ENCODE assay signal across 12 cellular contexts in the genomic region with DNA sequence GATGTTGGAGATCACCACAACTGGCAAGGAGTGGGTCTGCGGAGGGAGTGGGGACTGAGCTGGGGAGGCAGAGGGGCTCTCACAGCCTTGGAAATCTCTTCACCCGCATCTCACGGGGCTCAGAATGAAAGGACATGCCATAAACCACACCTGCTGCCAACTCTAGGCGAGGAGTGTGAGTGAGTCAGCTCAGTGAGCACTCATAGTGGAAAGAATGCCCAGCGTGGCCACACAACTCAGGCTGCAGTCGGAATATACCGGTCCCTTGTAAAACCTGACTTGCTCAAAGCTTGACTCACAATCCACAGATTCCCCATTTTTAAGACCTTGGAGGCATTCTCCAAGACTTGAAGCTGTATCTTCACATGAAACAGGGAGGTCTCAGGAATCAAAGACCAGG. TPM values are rescaled to one million over a fixed set of nuclear protein-coding genes. Genes with fewer than 3 reads are reported as not detected.
A peak's percentile ranks its signal among the peaks of the same experiment; 100 is the strongest.
DNase-seq lines count a peak whose midpoint lies in the region; ATAC-seq and TF ChIP-seq lines count a peak whose summit lies in the region.
"Had no signal": no experiment of that assay in that cellular context is flagged by ENCODE, and none has a peak within 500 bp of the region (broad histone marks: within the 10 kb centered on the region; RNA-seq: fewer than 3 reads in every experiment).

No MANE protein-coding gene starts in this region.

- H3K27ac Mint-ChIP-seq in activated T-helper 17 cell treated with anti-CD3 and anti-CD28 coated beads, Interleukin-2, amount 50 U/mL, for 72 hours = no peak overlapping the region
- H3K27ac Mint-ChIP-seq in stimulated activated naive CD8-positive, alpha-beta T cell treated with anti-CD3 and anti-CD28 coated beads, Interleukin-15, Interleukin-2, amounts not matched to agents 100 ng/mL and 50 ng/mL, for 24 hours = peak overlapping the region; percentile 63

- peaks cover 22% of the 10 kb centered on the region for H3K4me1 Mint-ChIP-seq in activated T-helper 17 cell treated with anti-CD3 and anti-CD28 coated beads, Interleukin-2, amount 50 U/mL, for 72 hours
- peaks cover 40% of the 10 kb centered on the region for H3K4me1 Mint-ChIP-seq in stimulated activated naive CD8-positive, alpha-beta T cell treated with anti-CD3 and anti-CD28 coated beads, Interleukin-15, Interleukin-2, amounts not matched to agents 100 ng/mL and 50 ng/mL, for 24 hours (ENCODE audit: low read depth)

- no peaks in the 10 kb centered on the region for H3K9me3 Mint-ChIP-seq in activated T-helper 17 cell treated with anti-CD3 and anti-CD28 coated beads, Interleukin-2, amount 50 U/mL, for 72 hours
- H3K9me3 Mint-ChIP-seq in stimulated activated naive CD8-positive, alpha-beta T cell treated with anti-CD3 and anti-CD28 coated beads, Interleukin-15, Interleukin-2, amounts not matched to agents 100 ng/mL and 50 ng/mL, for 24 hours = no peaks in the 10 kb centered on the region

- TF ChIP-seq CTCF in foreskin fibroblast (IDR thresholded peaks at IDR 0.05; ENCODE audit: low read depth, low read length) = no peak

- H3K27me3 Mint-ChIP-seq in activated T-helper 17 cell treated with anti-CD3 and anti-CD28 coated beads, Interleukin-2, amount 50 U/mL, for 72 hours = no peaks in the 10 kb centered on the region
- H3K27me3 Mint-ChIP-seq in stimulated activated naive CD8-positive, alpha-beta T cell treated with anti-CD3 and anti-CD28 coated beads, Interleukin-15, Interleukin-2, amounts not matched to agents 100 ng/mL and 50 ng/mL, for 24 hours = no peaks in the 10 kb centered on the region

- no peak overlapping the region for H3K4me3 ChIP-seq in foreskin fibroblast (ENCODE audit: low read depth in 1 of 2, low read length in 2 of 2)
- H3K4me3 ChIP-seq: GM12878 had no signal

- peaks cover 95% of the 10 kb centered on the region for H3K36me3 Mint-ChIP-seq in activated T-helper 17 cell treated with anti-CD3 and anti-CD28 coated beads, Interleukin-2, amount 50 U/mL, for 72 hours (ENCODE audit: low read depth)
- peaks cover 73% of the 10 kb centered on the region for H3K36me3 Mint-ChIP-seq in stimulated activated naive CD8-positive, alpha-beta T cell treated with anti-CD3 and anti-CD28 coated beads, Interleukin-15, Interleukin-2, amounts not matched to agents 100 ng/mL and 50 ng/mL, for 24 hours (ENCODE audit: low read depth)

- ATAC-seq in activated T-helper 17 cell treated with anti-CD3 and anti-CD28 coated beads, Interleukin-2, amount 50 U/mL, for 72 hours (replicated peaks) = peak; percentile 40
- ATAC-seq in HG02571 (IDR thresholded peaks at IDR 0.05; ENCODE audit: unreplicated experiment) = no peak
- ATAC-seq in HG03565 (IDR thresholded peaks at IDR 0.05; ENCODE audit: unreplicated experiment) = no peak
- ATAC-seq in HG03095 (IDR thresholded peaks at IDR 0.05; ENCODE audit: unreplicated experiment) = no peak
- no peak for ATAC-seq in HG03469 (IDR thresholded peaks at IDR 0.05; ENCODE audit: unreplicated experiment)
- ATAC-seq: GM12878 had no signal

- H3K4me3 Mint-ChIP-seq in activated T-helper 17 cell treated with anti-CD3 and anti-CD28 coated beads, Interleukin-2, amount 50 U/mL, for 72 hours = no peak overlapping the region
- no peak overlapping the region for H3K4me3 Mint-ChIP-seq in stimulated activated naive CD8-positive, alpha-beta T cell treated with anti-CD3 and anti-CD28 coated beads, Interleukin-15, Interleukin-2, amounts not matched to agents 100 ng/mL and 50 ng/mL, for 24 hours

- DNase-seq in HPDE6-E6E7 (ENCODE audit: extremely low spot score) (peak; percentile 82), foreskin fibroblast (peak; percentile 74 to 85)
- DNase-seq: activated naive CD4-positive, alpha-beta T cell treated with Interleukin-2 at 50 U/mL for 16 hours; NCI-H1105 treated with DMSO at 0.1 percent for 48 hours; stimulated activated CD4-positive, alpha-beta T cell treated with anti-CD3 and anti-CD28 coated beads, Interleukin-2, amount 100 ng/mL, for 24 hours had no signal

RNA-seq across cellular contexts. Expression of a gene that starts 36.7 kb away (rescaled TPM):
- total RNA-seq in activated T-helper 17 cell treated with anti-CD3 and anti-CD28 coated beads, Interleukin-2, amount 50 U/mL, for 72 hours = 100 to 1,000 TPM; 133 to 305 TPM

RNA-seq across cellular contexts. Expression of a gene that starts 48.8 kb away (rescaled TPM):
- total RNA-seq in activated T-helper 17 cell treated with anti-CD3 and anti-CD28 coated beads, Interleukin-2, amount 50 U/mL, for 72 hours = 100 to 1,000 TPM; 124 to 255 TPM
